8 cellular contexts compared by ENCODE assay signal in genomic region chr19:15449620-15450527, GRCh38. TPM values are rescaled to one million over a fixed set of nuclear protein-coding genes. Genes with fewer than 3 reads are reported as not detected.
DNase-seq lines count a peak whose midpoint lies in the region; ATAC-seq and TF ChIP-seq lines count a peak whose summit lies in the region.

TSS of gene WIZ (minus strand) at chr19:15449956. CDS start at chr19:15448307, 1,649 bp downstream.

- peaks cover 21% of the 10 kb centered on the region for H3K27me3 ChIP-seq in NT2/D1 (ENCODE audit: insufficient read depth, insufficient read length)

- TF ChIP-seq CTCF in epithelial cell of proximal tubule (conservative IDR thresholded peaks at IDR 0.05; ENCODE audit: low read depth, low read length), result no peak
- TF ChIP-seq CTCF in mucosa of descending colon (IDR thresholded peaks at IDR 0.05), result no peak

- H3K9me3 ChIP-seq in NT2/D1 (ENCODE audit: insufficient read depth, low read length), result no peaks in the 10 kb centered on the region
- no peaks in the 10 kb centered on the region for H3K9me3 ChIP-seq in mucosa of descending colon

- ATAC-seq in mucosa of descending colon (peak; percentile 71), GM18873 (IDR thresholded peaks at IDR 0.05; ENCODE audit: low FRiP score, unreplicated experiment) (no peak)

- peak within 1 kb of the TSS; percentile 76 for H3K9ac ChIP-seq in NT2/D1 (ENCODE audit: insufficient read length, low read depth)

- no peaks in the 10 kb centered on the region for H3K36me3 ChIP-seq in NT2/D1 (ENCODE audit: insufficient read depth, insufficient read length, low read length)
- H3K36me3 ChIP-seq in mucosa of descending colon (ENCODE audit: low read depth), result no peaks in the 10 kb centered on the region

- H3K4me1 ChIP-seq in NT2/D1 (ENCODE audit: insufficient read depth, insufficient read length), result peaks cover 6% of the 10 kb centered on the region
- H3K4me1 ChIP-seq in mucosa of descending colon (ENCODE audit: low read depth), result peaks cover 17% of the 10 kb centered on the region

- intact Hi-C loops in mucosa of descending colon (cut with DNase I, micrococcal nuclease), result no loop called here

- peak; percentile 80 for DNase-seq in DMS53 (lab: John Stamatoyannopoulos, UW)
- peak; percentile 77 for DNase-seq in HEK293T (ENCODE audit: extremely low spot score)
- no peak for DNase-seq in NT2/D1 (ENCODE audit: low read depth, low spot score)
- DNase-seq in activated T-cell treated with anti-CD3 and anti-CD28 coated beads for 24 hours (ENCODE audit: low read depth), result peak; percentile 80
- DNase-seq in epithelial cell of proximal tubule (ENCODE audit: low read depth), result no peak
- peak; percentile 88 to 92 (median 92) for DNase-seq in mucosa of descending colon
- peak; percentile 68 to 69 for DNase-seq in stimulated activated CD8-positive, alpha-beta memory T cell treated with anti-CD3 and anti-CD28 coated beads, Interleukin-2, amount 100 ng/mL, for 1 hour (ENCODE audit: low read depth in 2 of 2)

- CTCF ChIA-PET in HEK293T (lab: Yijun Ruan, JAX), result no interaction called here

- H3K4me3 ChIP-seq in NT2/D1 (ENCODE audit: insufficient read length, low read depth) (peak within 1 kb of the TSS; percentile 58), epithelial cell of proximal tubule (ENCODE audit: low read depth, low read length) (peak within 1 kb of the TSS; percentile 71), mucosa of descending colon (peak within 1 kb of the TSS; percentile 26)

- POLR2A ChIA-PET in HEK293T (lab: Yijun Ruan, JAX), result no interaction called here

TF ChIP-seq in HEK293T, 16 proteins besides CTCF, POLR2A, EP300 and RAD21:
- TF ChIP-seq FOXM1 (IDR thresholded peaks at IDR 0.05; ENCODE audit: borderline replicate concordance) (0 out of 2 replicates have a peak, but pooled peaks have one; percentile 42), ELF4 (IDR thresholded peaks at IDR 0.05) (no peak)

RNA-seq across cellular contexts. Expression of gene WIZ, which starts in this region (rescaled TPM):
- total RNA-seq in epithelial cell of proximal tubule (19.9 and 32.5 TPM in 2 replicates), mucosa of descending colon (10 to 100 TPM; 26.7 to 39.9 (median 28.1) TPM)

Comparison
In these comparisons a context has a peak if more than half of its experiments do, and no peak if none do; other contexts are left out.
1. DNase-seq: peak in DMS53 (single experiment), HEK293T (single experiment), activated T-cell treated with anti-CD3 and anti-CD28 coated beads for 24 hours (single experiment), mucosa of descending colon (3 of 3) and stimulated activated CD8-positive, alpha-beta memory T cell treated with anti-CD3 and anti-CD28 coated beads, Interleukin-2, amount 100 ng/mL, for 1 hour (2 of 2); none in NT2/D1 (single experiment) and epithelial cell of proximal tubule (single experiment).
2. Peak in every context shown above with its lines, with median percentiles within 50 percentile points of each other: H3K4me3 ChIP-seq.